ENCODE assay signal across 1 cellular context in genomic region chr9:128190013-128190412, GRCh38.
TF ChIP-seq lines count a peak whose summit lies in the region.

No MANE protein-coding gene starts in this region.

TF ChIP-seq in WTC11, 78 proteins besides CTCF, POLR2A, EP300 and RAD21 (continued from another document):
- TF ChIP-seq ZNF532 (CRISPR knock-in tag; IDR thresholded peaks at IDR 0.05; ENCODE audit: borderline replicate concordance) (no peak), USF2 (CRISPR knock-in tag; IDR thresholded peaks at IDR 0.05) (no peak), E2F1 (CRISPR knock-in tag; IDR thresholded peaks at IDR 0.05) (no peak), KAT7 (CRISPR knock-in tag; IDR thresholded peaks at IDR 0.05; ENCODE audit: borderline replicate concordance) (no peak), IRF1 (CRISPR knock-in tag; IDR thresholded peaks at IDR 0.05) (no peak), ATF3 (CRISPR knock-in tag; conservative IDR thresholded peaks at IDR 0.05) (no peak), JAZF1 (CRISPR knock-in tag; IDR thresholded peaks at IDR 0.05) (no peak), ZNF263 (CRISPR knock-in tag; IDR thresholded peaks at IDR 0.05; ENCODE audit: low read depth) (no peak), PRDM15 (CRISPR knock-in tag; IDR thresholded peaks at IDR 0.05) (no peak), HMGXB4 (CRISPR knock-in tag; IDR thresholded peaks at IDR 0.05) (no peak), SMAD4 (CRISPR knock-in tag; IDR thresholded peaks at IDR 0.05) (no peak), PRRX2 (CRISPR knock-in tag; IDR thresholded peaks at IDR 0.05) (no peak), CREB1 (CRISPR knock-in tag; IDR thresholded peaks at IDR 0.05) (no peak)
TF ChIP-seq in WTC11: peak in this region for 0.
